ENCODE assay signal across 10 cellular contexts in genomic region chr21:43805275-43805800, GRCh38. TPM values are rescaled to one million over a fixed set of nuclear protein-coding genes. Genes with fewer than 3 reads are reported as not detected.
DNase-seq lines count a peak whose midpoint lies in the region; ATAC-seq, FAIRE-seq and TF ChIP-seq lines count a peak whose summit lies in the region.
"Had no signal": no experiment of that assay in that cellular context is flagged by ENCODE, and none has a peak within 500 bp of the region (broad histone marks: within the 10 kb centered on the region; RNA-seq: fewer than 3 reads in every experiment).

No MANE protein-coding gene starts in this region.

- DNase-seq in GM12892 (ENCODE audit: insufficient read length) = peak; percentile 89
- no peak for DNase-seq in T-helper 17 cell
- no peak for DNase-seq in activated CD8-positive, alpha-beta memory T cell treated with anti-CD3 and anti-CD28 coated beads for 24 hours
- no peak for DNase-seq in D721Med (ENCODE audit: insufficient read length, low spot score)
- no peak for DNase-seq in activated gamma-delta T cell treated with Interleukin-2 at 50 U/mL for 16 hours
- no peak for DNase-seq in testis
- DNase-seq: EL; stimulated activated CD8-positive, alpha-beta memory T cell treated with anti-CD3 and anti-CD28 coated beads, Interleukin-4, amount 100 ng/mL, for 48 hours had no signal

- H3K36me3 Mint-ChIP-seq in T-helper 17 cell (ENCODE audit: low read depth) = no peaks in the 10 kb centered on the region

- intact Hi-C loops in testis (cut with DNase I; ENCODE audit: low total_unique reads) = no loop called here

- H3K27ac Mint-ChIP-seq in T-helper 17 cell = peak overlapping the region; percentile 60

- no peaks in the 10 kb centered on the region for H3K36me3 ChIP-seq in testis (ENCODE audit: low read depth, missing control alignments)

- WGBS in testis, 2 donors = 88 to 97% methylated on average over 14 of the region's 14 CpGs

- ATAC-seq in GM19438 (IDR thresholded peaks at IDR 0.05; ENCODE audit: low read depth, unreplicated experiment) (peak; percentile 83), HG03066 (IDR thresholded peaks at IDR 0.05; ENCODE audit: low read depth, unreplicated experiment) (peak; percentile 91), T-helper 17 cell (peak; percentile 75)

- H3K27me3 ChIP-seq in testis = no peaks in the 10 kb centered on the region

- H3K4me1 ChIP-seq in testis = no peaks in the 10 kb centered on the region

- H3K9me3 ChIP-seq in T-helper 17 cell (ENCODE audit: control insufficient read depth, low read length, poor library complexity, severe bottlenecking) = no peaks in the 10 kb centered on the region
- no peaks in the 10 kb centered on the region for H3K9me3 ChIP-seq in testis

- H3K4me1 Mint-ChIP-seq in T-helper 17 cell = peaks cover 2% of the 10 kb centered on the region

- no peak overlapping the region for H3K4me3 ChIP-seq in testis

- no peak for TF ChIP-seq POLR2A in GM12892 (IDR thresholded peaks at IDR 0.05; ENCODE audit: low read depth, low read length)
- no peak for TF ChIP-seq POLR2A in testis (IDR thresholded peaks at IDR 0.05)

- FAIRE-seq in GM12892 (lab: Jason Lieb, UNC) (peak; percentile 95), D721Med (lab: Jason Lieb, UNC) (no peak)

- H3K4me3 Mint-ChIP-seq in T-helper 17 cell = no peak overlapping the region

- no peak overlapping the region for H3K27ac ChIP-seq in testis

- no peaks in the 10 kb centered on the region for H3K27me3 Mint-ChIP-seq in T-helper 17 cell

- TF ChIP-seq CTCF in D721Med (IDR thresholded peaks at IDR 0.05; ENCODE audit: insufficient read depth, missing control alignments) (no peak), testis (IDR thresholded peaks at IDR 0.05) (no peak)

RNA-seq across cellular contexts. Expression of gene RRP1, which starts 16.0 kb away (rescaled TPM):
- 26.7 TPM for polyA plus RNA-seq in GM12892 (2012; ENCODE audit: missing spikeins)
- total RNA-seq in T-helper 17 cell = 10 to 100 TPM; 20.5 to 23.2 TPM
- 10 to 100 TPM; 33.6 to 40.2 TPM for total RNA-seq in testis
- 21.1 TPM for polyA plus RNA-seq in testis (ENCODE audit: insufficient read depth, low read depth, low replicate concordance)

RNA-seq across cellular contexts. Expression of gene CSTB, which starts 29.2 kb away (rescaled TPM):
- polyA plus RNA-seq in GM12892 (2012; ENCODE audit: missing spikeins) = 45.6 TPM
- total RNA-seq in T-helper 17 cell = 10 to 100 TPM; 22.0 to 26.0 TPM
- total RNA-seq in testis = 10 to 100 TPM; 23.9 to 31.0 TPM
- polyA plus RNA-seq in testis (ENCODE audit: insufficient read depth, low read depth, low replicate concordance) = 49.5 TPM

RNA-seq across cellular contexts. Expression of gene AGPAT3, which starts 59.7 kb away (rescaled TPM):
- 36.2 TPM for polyA plus RNA-seq in GM12892 (2012; ENCODE audit: missing spikeins)
- total RNA-seq in T-helper 17 cell (10 to 100 TPM; 64.1 to 67.3 TPM), testis (10 to 100 TPM; 64.5 to 77.5 TPM)
- polyA plus RNA-seq in testis (ENCODE audit: insufficient read depth, low read depth, low replicate concordance) = 69.8 TPM
